9 cellular contexts compared by ENCODE assay signal in genomic region chr14:35944847-35945246, GRCh38.
DNase-seq lines count a peak whose midpoint lies in the region; FAIRE-seq and TF ChIP-seq lines count a peak whose summit lies in the region.
"Had no signal": no experiment of that assay in that cellular context is flagged by ENCODE, and none has a peak within 500 bp of the region (broad histone marks: within the 10 kb centered on the region; RNA-seq: fewer than 3 reads in every experiment).

No MANE protein-coding gene starts in this region.

- POLR2A ChIA-PET in MCF 10A (lab: Yijun Ruan, JAX) = no interaction called here

- no peak overlapping the region for H3K4me3 Mint-ChIP-seq in MCF 10A (ENCODE audit: unreplicated experiment)

- no peaks in the 10 kb centered on the region for H3K36me3 ChIP-seq in breast epithelium
- no peaks in the 10 kb centered on the region for H3K36me3 ChIP-seq in bronchial epithelial cell (ENCODE audit: control insufficient read depth, insufficient read depth, low read length)
- no peaks in the 10 kb centered on the region for H3K36me3 ChIP-seq in ovary

- TF ChIP-seq EP300 in ovary (IDR thresholded peaks at IDR 0.05) = no peak

- intact Hi-C loops in MCF 10A (cut with micrococcal nuclease) = no loop called here
- intact Hi-C loops in breast epithelium (cut with DNase I; ENCODE audit: low total_unique reads) = no loop called here
- intact Hi-C loops in ovary (cut with DNase I) = no loop called here

- peak; percentile 21 for DNase-seq in MCF 10A (ENCODE audit: unreplicated experiment)
- no peak for DNase-seq in breast epithelium (ENCODE audit: low spot score in 2 of 2)
- peak; percentile 53 for DNase-seq in LNCaP clone FGC (ENCODE audit: low read depth)
- peak; percentile 35 for DNase-seq in bronchial epithelial cell (ENCODE audit: low read depth)
- no peak for DNase-seq in NCI-H2081 treated with DMSO at 0.1 percent for 48 hours (lab: John Stamatoyannopoulos, UW)
- no peak for DNase-seq in cerebellum (ENCODE audit: low spot score)
- no peak for DNase-seq in ovary
- DNase-seq in middle frontal gyrus (ENCODE audit: extremely low spot score, low spot score) = no peak

- no peak for TF ChIP-seq CTCF in MCF 10A (IDR thresholded peaks at IDR 0.05; ENCODE audit: unreplicated experiment)
- no peak for TF ChIP-seq CTCF in breast epithelium (IDR thresholded peaks at IDR 0.05)
- peak; percentile 63 for TF ChIP-seq CTCF in LNCaP clone FGC (IDR thresholded peaks at IDR 0.05; ENCODE audit: control insufficient read depth, extremely low read depth, insufficient read depth)
- TF ChIP-seq CTCF in bronchial epithelial cell (IDR thresholded peaks at IDR 0.05; ENCODE audit: insufficient read depth, low read length, severe bottlenecking) = peak; percentile 46
- TF ChIP-seq CTCF in ovary (IDR thresholded peaks at IDR 0.05) = no peak

- H3K9me3 ChIP-seq in breast epithelium (no peaks in the 10 kb centered on the region), ovary (no peaks in the 10 kb centered on the region)

- 79 to 82% (median 82%) methylated on average over 5 of the region's 5 CpGs for WGBS in ovary, 3 donors

- no TSS peak for BruUV-seq in MCF 10A (replicated peaks; lab: Mats Ljungman, UMichigan)

- H3K4me3 ChIP-seq in breast epithelium (no peak overlapping the region), LNCaP clone FGC (ENCODE audit: low read depth, low read length) (no peak overlapping the region), bronchial epithelial cell (ENCODE audit: low read depth, low read length) (no peak overlapping the region), ovary (no peak overlapping the region)

- no peaks in the 10 kb centered on the region for H3K4me1 ChIP-seq in breast epithelium
- no peaks in the 10 kb centered on the region for H3K4me1 ChIP-seq in ovary (ENCODE audit: insufficient read depth)

- no peaks in the 10 kb centered on the region for H3K9me3 Mint-ChIP-seq in MCF 10A (ENCODE audit: unreplicated experiment)

- CTCF ChIA-PET in MCF 10A (lab: Yijun Ruan, JAX) = interaction anchor here (0.5 to 1.7 kb wide), 4 partner anchors 11 to 115 kb away, joined by 3 to 6 read pairs (median 4); no protein-coding TSS in a partner anchor

- no peak overlapping the region for H3K27ac Mint-ChIP-seq in MCF 10A (ENCODE audit: low read depth, unreplicated experiment)

- H3K36me3 Mint-ChIP-seq in MCF 10A (ENCODE audit: insufficient read depth, unreplicated experiment) = no peaks in the 10 kb centered on the region

- H3K27ac ChIP-seq in breast epithelium (no peak overlapping the region), ovary (no peak overlapping the region)

- no peaks in the 10 kb centered on the region for H3K4me1 Mint-ChIP-seq in MCF 10A (ENCODE audit: insufficient read depth, unreplicated experiment)

- no peaks in the 10 kb centered on the region for H3K27me3 Mint-ChIP-seq in MCF 10A (ENCODE audit: insufficient read depth, unreplicated experiment)

- H3K27me3 ChIP-seq in breast epithelium = no peaks in the 10 kb centered on the region
- H3K27me3 ChIP-seq in bronchial epithelial cell (ENCODE audit: control insufficient read depth, insufficient read depth, low read length) = no peaks in the 10 kb centered on the region
- H3K27me3 ChIP-seq in ovary = no peaks in the 10 kb centered on the region

- no peak for TF ChIP-seq POLR2A in breast epithelium (IDR thresholded peaks at IDR 0.05)
- TF ChIP-seq POLR2A in ovary (IDR thresholded peaks at IDR 0.05) = no peak

- FAIRE-seq in bronchial epithelial cell (lab: Jason Lieb, UNC) = no peak
- FAIRE-seq: G401.6 had no signal

Comparison
In these comparisons a context has a peak if more than half of its experiments do, and no peak if none do; other contexts are left out.
1. DNase-seq: peak in MCF 10A (single experiment), LNCaP clone FGC (single experiment) and bronchial epithelial cell (single experiment); none in breast epithelium (0 of 2), NCI-H2081 treated with DMSO at 0.1 percent for 48 hours (single experiment), cerebellum (single experiment), ovary (0 of 5) and middle frontal gyrus (single experiment).
2. CTCF ChIP-seq: peak in LNCaP clone FGC (single experiment) and bronchial epithelial cell (single experiment); none in MCF 10A (single experiment), breast epithelium (0 of 3) and ovary (0 of 3).